22 cellular contexts compared by ENCODE assay signal in genomic region chr2:67006373-67006960, GRCh38.
DNase-seq lines count a peak whose midpoint lies in the region; ATAC-seq and TF ChIP-seq lines count a peak whose summit lies in the region.
"Had no signal": no experiment of that assay in that cellular context is flagged by ENCODE, and none has a peak within 500 bp of the region (broad histone marks: within the 10 kb centered on the region; RNA-seq: fewer than 3 reads in every experiment).

No MANE protein-coding gene starts in this region.

- no peaks in the 10 kb centered on the region for H3K9me3 ChIP-seq in PC-9 (ENCODE audit: insufficient read depth, low read depth)
- H3K9me3 ChIP-seq: A549; BE2C; BLaER1 treated with 17β-estradiol and CSF1 and Interleukin-3, amounts not matched to agents 10 nM and 100 nM; HAP-1 had no signal

- H4K20me1 ChIP-seq in PC-9 (ENCODE audit: insufficient read depth), result no peaks in the 10 kb centered on the region
- H4K20me1 ChIP-seq: BLaER1 treated with 17β-estradiol and CSF1 and Interleukin-3, amounts not matched to agents 10 nM and 100 nM had no signal

- peak; percentile 86 for DNase-seq in NCI-H82 (lab: John Stamatoyannopoulos, UW)
- no peak for DNase-seq in NCI-H82 treated with DMSO at 0.1 percent for 48 hours (lab: John Stamatoyannopoulos, UW; ENCODE audit: unreplicated experiment)
- peak; percentile 78 for DNase-seq in SK-N-DZ (ENCODE audit: low spot score)
- DNase-seq in pons (ENCODE audit: low spot score), result peak; percentile 13
- no peak for DNase-seq in PC-9
- DNase-seq in 8988T, result no peak
- DNase-seq in CD1c-positive myeloid dendritic cell (ENCODE audit: extremely low spot score), result no peak
- DNase-seq: ACHN; AML-193; BE2C; CD4-positive, alpha-beta memory T cell; DMS 273 treated with DMSO at 0.1 percent for 48 hours; DMS79; EL; GF-D8; GOT3; HFFc6 had no signal

- no peaks in the 10 kb centered on the region for H3K27me3 ChIP-seq in PC-9 (ENCODE audit: insufficient read depth, low read depth)
- H3K27me3 ChIP-seq: BE2C; BLaER1 treated with 17β-estradiol and CSF1 and Interleukin-3, amounts not matched to agents 10 nM and 100 nM had no signal

- no peak for TF ChIP-seq CTCF in PC-9 (conservative IDR thresholded peaks at IDR 0.05)

- H3K27ac ChIP-seq in PC-9, result no peak overlapping the region
- H3K27ac ChIP-seq: 22Rv1; A549; BLaER1 treated with 17β-estradiol and CSF1 and Interleukin-3, amounts not matched to agents 10 nM and 100 nM had no signal

- no peaks in the 10 kb centered on the region for H3F3A ChIP-seq in PC-9 (ENCODE audit: insufficient read depth, low read depth)

- intact Hi-C loops in PC-9 (cut with micrococcal nuclease; ENCODE audit: unreplicated experiment), result no loop called here

- H3K4me2 ChIP-seq in PC-9, result no peak overlapping the region
- H3K4me2 ChIP-seq: A549; BLaER1 treated with 17β-estradiol and CSF1 and Interleukin-3, amounts not matched to agents 10 nM and 100 nM had no signal

- no peaks in the 10 kb centered on the region for H3K36me3 ChIP-seq in PC-9 (ENCODE audit: low read depth)
- H3K36me3 ChIP-seq: BE2C; BLaER1 treated with 17β-estradiol and CSF1 and Interleukin-3, amounts not matched to agents 10 nM and 100 nM; HAP-1 had no signal

- no peaks in the 10 kb centered on the region for H3K79me2 ChIP-seq in PC-9 (ENCODE audit: low read depth)

- H3K4me3 ChIP-seq in PC-9, result no peak overlapping the region
- H3K4me3 ChIP-seq: A549; BLaER1 treated with 17β-estradiol and CSF1 and Interleukin-3, amounts not matched to agents 10 nM and 100 nM; HAP-1 had no signal

- CTCF ChIA-PET in PC-9 (lab: Charles Lee), result no interaction called here

- POLR2A ChIA-PET in PC-9 (lab: Charles Lee; ENCODE audit: unreplicated experiment), result no interaction called here

- BruUV-seq in PC-9 (replicated peaks; lab: Mats Ljungman, UMichigan), result no TSS peak

- H3K4me1 ChIP-seq in PC-9 (replicated peaks; ENCODE audit: insufficient read depth), result no peaks in the 10 kb centered on the region
- H3K4me1 ChIP-seq: A549; BLaER1 treated with 17β-estradiol and CSF1 and Interleukin-3, amounts not matched to agents 10 nM and 100 nM had no signal

- no peak for ATAC-seq in SK-N-SH treated with all-trans-retinoic acid at 6 μM for 48 hours
- ATAC-seq: A549 had no signal

- no peak overlapping the region for H2AFZ ChIP-seq in PC-9

- no peaks in the 10 kb centered on the region; the same call in 1 of the 2 replicates for H3K9me2 ChIP-seq in PC-9 (ENCODE audit: insufficient read depth)

TF ChIP-seq in SK-N-SH treated with all-trans-retinoic acid at 6 μM for 48 hours, 23 proteins besides CTCF, POLR2A, EP300 and RAD21:
- TF ChIP-seq PPARA (CRISPR knock-in tag; IDR thresholded peaks at IDR 0.05; ENCODE audit: borderline replicate concordance), result no peak
- TF ChIP-seq CSDC2 (CRISPR knock-in tag; IDR thresholded peaks at IDR 0.05), result no peak
- TF ChIP-seq ZFP30 (CRISPR knock-in tag; IDR thresholded peaks at IDR 0.05), result no peak
- TF ChIP-seq ZC3H10 (CRISPR knock-in tag; IDR thresholded peaks at IDR 0.05), result no peak
- no peak for TF ChIP-seq ZNF565 (CRISPR knock-in tag; conservative IDR thresholded peaks at IDR 0.05; ENCODE audit: low read depth)
- TF ChIP-seq CREB5 (CRISPR knock-in tag; IDR thresholded peaks at IDR 0.05; ENCODE audit: low read depth), result no peak
- peak; percentile 85 for TF ChIP-seq TSHZ2 (CRISPR knock-in tag; IDR thresholded peaks at IDR 0.05)
- TF ChIP-seq ZNF8 (CRISPR knock-in tag; IDR thresholded peaks at IDR 0.05), result no peak
- TF ChIP-seq RARB (CRISPR knock-in tag; IDR thresholded peaks at IDR 0.05), result no peak
- peak; percentile 96 for TF ChIP-seq TCF4 (CRISPR knock-in tag; IDR thresholded peaks at IDR 0.05; ENCODE audit: borderline replicate concordance)
- no peak for TF ChIP-seq GLIS3 (CRISPR knock-in tag; IDR thresholded peaks at IDR 0.05)

Comparison
In these comparisons a context has a peak if more than half of its experiments do, and no peak if none do; other contexts are left out.
1. DNase-seq: peak in NCI-H82 (single experiment), SK-N-DZ (single experiment) and pons (single experiment); none in NCI-H82 treated with DMSO at 0.1 percent for 48 hours (single experiment), PC-9 (0 of 2), 8988T (single experiment) and CD1c-positive myeloid dendritic cell (single experiment).